Comparison of ENCODE assay signal across 10 cellular contexts in genomic region chr17:79114455-79115301, GRCh38. TPM values are rescaled to one million over a fixed set of nuclear protein-coding genes. Genes with fewer than 3 reads are reported as not detected.
DNase-seq lines count a peak whose midpoint lies in the region; ATAC-seq, FAIRE-seq and TF ChIP-seq lines count a peak whose summit lies in the region.
"Had no signal": no experiment of that assay in that cellular context is flagged by ENCODE, and none has a peak within 500 bp of the region (broad histone marks: within the 10 kb centered on the region; RNA-seq: fewer than 3 reads in every experiment).

No MANE protein-coding gene starts in this region.

- no peak overlapping the region for H3K27ac Mint-ChIP-seq in activated naive CD8-positive, alpha-beta T cell treated with anti-CD3 and anti-CD28 coated beads, Interleukin-2, amount 50 U/mL, for 24 hours
- H3K27ac Mint-ChIP-seq: CD8-positive, alpha-beta T cell had no signal

- H3K27me3 ChIP-seq in WERI-Rb-1 (ENCODE audit: insufficient read depth, low read depth, severe bottlenecking) = no peaks in the 10 kb centered on the region
- peaks cover 24 to 73% of the 10 kb centered on the region in 2 experiments for H3K27me3 ChIP-seq in mesenchymal stem cell (ENCODE audit: control insufficient read depth in 1 of 2, insufficient read depth in 1 of 2, low read length in 2 of 2)

- H3K27ac ChIP-seq in WERI-Rb-1 = peak overlapping the region; percentile 11; the same call in 1 of the 2 replicates
- H3K27ac ChIP-seq in mesenchymal stem cell (ENCODE audit: low read length, poor library complexity, severe bottlenecking) = no peak overlapping the region

- no peak overlapping the region for H3K23ac ChIP-seq in mesenchymal stem cell (ENCODE audit: low read length in 2 of 2)

- no peak overlapping the region for H2BK5ac ChIP-seq in mesenchymal stem cell (ENCODE audit: low read depth, low read length, poor library complexity, severe bottlenecking)

- H3K4me3 ChIP-seq in WERI-Rb-1 (ENCODE audit: low read depth, low read length) = no peak overlapping the region
- no peak overlapping the region for H3K4me3 ChIP-seq in mesenchymal stem cell (ENCODE audit: insufficient read depth in 1 of 2, low read depth in 1 of 2, low read length in 2 of 2)

- H2BK120ac ChIP-seq in mesenchymal stem cell (ENCODE audit: low read depth, low read length) = no peak overlapping the region

- no peak overlapping the region for H3K14ac ChIP-seq in mesenchymal stem cell (ENCODE audit: low read length in 2 of 2)

- H3K4me2 ChIP-seq in mesenchymal stem cell (ENCODE audit: low read length, poor library complexity, severe bottlenecking) = no peak overlapping the region

- H2AK5ac ChIP-seq in mesenchymal stem cell (ENCODE audit: low read length, severe bottlenecking) = no peak overlapping the region

- TF ChIP-seq CTCF in WERI-Rb-1 (IDR thresholded peaks at IDR 0.05; ENCODE audit: low read depth, low read length) = no peak

- no peak overlapping the region for H3K4ac ChIP-seq in mesenchymal stem cell (ENCODE audit: low read depth in 1 of 2, low read length in 2 of 2)

- TF ChIP-seq POLR2A in H54 (IDR thresholded peaks at IDR 0.05; ENCODE audit: low read depth, low read length) = no peak

- H3K4me1 Mint-ChIP-seq in activated naive CD8-positive, alpha-beta T cell treated with anti-CD3 and anti-CD28 coated beads, Interleukin-2, amount 50 U/mL, for 24 hours = no peaks in the 10 kb centered on the region

- no peaks in the 10 kb centered on the region for H3K9me3 Mint-ChIP-seq in activated naive CD8-positive, alpha-beta T cell treated with anti-CD3 and anti-CD28 coated beads, Interleukin-2, amount 50 U/mL, for 24 hours
- H3K9me3 Mint-ChIP-seq: CD8-positive, alpha-beta T cell had no signal

- H3K36me3 ChIP-seq in WERI-Rb-1 (peaks cover 36% of the 10 kb centered on the region), mesenchymal stem cell (ENCODE audit: control insufficient read depth in 1 of 2, insufficient read depth in 2 of 2, low read depth in 1 of 2, low read length in 2 of 2) (no peaks in the 10 kb centered on the region)

- H3K27me3 Mint-ChIP-seq in activated naive CD8-positive, alpha-beta T cell treated with anti-CD3 and anti-CD28 coated beads, Interleukin-2, amount 50 U/mL, for 24 hours = peaks cover 3% of the 10 kb centered on the region

- H2AFZ ChIP-seq in mesenchymal stem cell (ENCODE audit: low read depth, low read length) = peak overlapping the region; percentile 3

- H3K4me3 Mint-ChIP-seq in activated naive CD8-positive, alpha-beta T cell treated with anti-CD3 and anti-CD28 coated beads, Interleukin-2, amount 50 U/mL, for 24 hours = no peak overlapping the region
- H3K4me3 Mint-ChIP-seq: CD8-positive, alpha-beta T cell had no signal

- H2BK12ac ChIP-seq in mesenchymal stem cell (ENCODE audit: low read length in 2 of 2) = no peak overlapping the region

- H3K9me3 ChIP-seq in WERI-Rb-1 (ENCODE audit: severe bottlenecking) (no peaks in the 10 kb centered on the region), mesenchymal stem cell (ENCODE audit: control insufficient read depth, low read length) (no peaks in the 10 kb centered on the region)

- H3K36me3 Mint-ChIP-seq in activated naive CD8-positive, alpha-beta T cell treated with anti-CD3 and anti-CD28 coated beads, Interleukin-2, amount 50 U/mL, for 24 hours (ENCODE audit: low read depth) = no peaks in the 10 kb centered on the region
- H3K36me3 Mint-ChIP-seq: CD8-positive, alpha-beta T cell had no signal

- H4K8ac ChIP-seq in mesenchymal stem cell (ENCODE audit: low read length) = no peak overlapping the region

- no peak overlapping the region for H3K18ac ChIP-seq in mesenchymal stem cell (ENCODE audit: low read depth in 1 of 2, low read length in 2 of 2)

- DNase-seq in COR-L47 (lab: John Stamatoyannopoulos, UW) = peak; percentile 100
- DNase-seq in NCI-H1694 treated with DMSO at 0.1 percent for 48 hours (lab: John Stamatoyannopoulos, UW) = peak; percentile 37
- DNase-seq in WERI-Rb-1 = peak; percentile 69
- DNase-seq in mesenchymal stem cell = no peak
- DNase-seq in activated naive CD8-positive, alpha-beta T cell treated with anti-CD3 and anti-CD28 coated beads, Interleukin-2, amount 50 U/mL, for 24 hours = no peak
- no peak for DNase-seq in activated gamma-delta T cell treated with Interleukin-2 at 50 U/mL for 16 hours
- DNase-seq in H54 (ENCODE audit: insufficient read length, low spot score) = no peak
- DNase-seq: CD8-positive, alpha-beta T cell had no signal

- H3K4me1 ChIP-seq in mesenchymal stem cell (ENCODE audit: control insufficient read depth, insufficient read depth, low read depth, low read length) = no peaks in the 10 kb centered on the region

- no peak for FAIRE-seq in H54 (lab: Jason Lieb, UNC)
- FAIRE-seq: TTC549 had no signal

- ATAC-seq in activated naive CD8-positive, alpha-beta T cell treated with anti-CD3 and anti-CD28 coated beads, Interleukin-2, amount 50 U/mL, for 24 hours = no peak
- ATAC-seq in GM18870 (IDR thresholded peaks at IDR 0.05; ENCODE audit: unreplicated experiment) = no peak
- ATAC-seq: CD8-positive, alpha-beta T cell had no signal

- no peak overlapping the region for H3K9ac ChIP-seq in mesenchymal stem cell (ENCODE audit: low read length)

- 75% methylated on average over 30 of the region's 30 CpGs for WGBS in mesenchymal stem cell

- H3K79me1 ChIP-seq in mesenchymal stem cell (replicated peaks; ENCODE audit: low read length, poor library complexity, severe bottlenecking) = no peaks in the 10 kb centered on the region

- H2BK15ac ChIP-seq in mesenchymal stem cell (ENCODE audit: low read depth, poor library complexity, severe bottlenecking) = no peak overlapping the region

- H4K91ac ChIP-seq in mesenchymal stem cell (ENCODE audit: low read length) = no peak overlapping the region

RNA-seq across cellular contexts. Expression of gene ENGASE, which starts 40.1 kb away (rescaled TPM):
- 6.9 TPM for polyA plus RNA-seq in mesenchymal stem cell (2013, experiment 1 of 2)
- 5.8 TPM for polyA plus RNA-seq in mesenchymal stem cell (2013, experiment 2 of 2)

Comparison
In these comparisons a context has a peak if more than half of its experiments do, and no peak if none do; other contexts are left out.
1. DNase-seq: peak in COR-L47 (single experiment), NCI-H1694 treated with DMSO at 0.1 percent for 48 hours (single experiment) and WERI-Rb-1 (single experiment); none in mesenchymal stem cell (single experiment), activated naive CD8-positive, alpha-beta T cell treated with anti-CD3 and anti-CD28 coated beads, Interleukin-2, amount 50 U/mL, for 24 hours (single experiment), activated gamma-delta T cell treated with Interleukin-2 at 50 U/mL for 16 hours (single experiment) and H54 (single experiment).